In genomic region chr1:233289676-233290075, GRCh38 we compare ENCODE assay signal across 19 cellular contexts. TPM values are rescaled to one million over a fixed set of nuclear protein-coding genes. Genes with fewer than 3 reads are reported as not detected.
DNase-seq lines count a peak whose midpoint lies in the region; ATAC-seq and TF ChIP-seq lines count a peak whose summit lies in the region.
"Had no signal": no experiment of that assay in that cellular context is flagged by ENCODE, and none has a peak within 500 bp of the region (broad histone marks: within the 10 kb centered on the region; RNA-seq: fewer than 3 reads in every experiment).

No MANE protein-coding gene starts in this region.

- intact Hi-C loops in left ventricle myocardium inferior (cut with micrococcal nuclease) = no loop called here

- no peaks in the 10 kb centered on the region for H3K9me3 ChIP-seq in H9 (ENCODE audit: control insufficient read depth, low read depth, low read length)
- H3K9me3 ChIP-seq in left ventricle myocardium inferior (replicated peaks) = no peaks in the 10 kb centered on the region
- H3K9me3 ChIP-seq: gastrocnemius medialis had no signal

- no peak for ATAC-seq in GM19455 (IDR thresholded peaks at IDR 0.05; ENCODE audit: unreplicated experiment)
- ATAC-seq: gastrocnemius medialis; GM12878; naive thymus-derived CD8-positive, alpha-beta T cell; PC-3; SK-N-SH treated with all-trans-retinoic acid at 6 μM for 48 hours had no signal

- no peak overlapping the region for H2BK5ac ChIP-seq in H9 (ENCODE audit: insufficient read length, low read length)

- H3K27me3 Mint-ChIP-seq in H9 (ENCODE audit: low read depth) = no peaks in the 10 kb centered on the region
- H3K27me3 Mint-ChIP-seq in activated naive CD8-positive, alpha-beta T cell treated with anti-CD3 and anti-CD28 coated beads for 36 hours = no peaks in the 10 kb centered on the region
- H3K27me3 Mint-ChIP-seq: activated CD4-positive, alpha-beta T cell treated with anti-CD3 and anti-CD28 coated beads, Interleukin-2, amount 10 ng/mL, durations not matched to agents 24 days and 14 days; naive thymus-derived CD8-positive, alpha-beta T cell had no signal

- no peak overlapping the region for H4K8ac ChIP-seq in H9 (replicated peaks; ENCODE audit: insufficient read length, low read depth, low read length)

- no peaks in the 10 kb centered on the region for H3K27me3 ChIP-seq in H9 (ENCODE audit: insufficient read depth, low read length)
- peaks cover 3% of the 10 kb centered on the region for H3K27me3 ChIP-seq in left ventricle myocardium inferior (ENCODE audit: low read depth)

- H3K4me1 ChIP-seq in H9 (ENCODE audit: insufficient read depth, low read length) = peaks cover 13% of the 10 kb centered on the region; the same call in 1 of the 2 replicates
- H3K4me1 ChIP-seq in left ventricle myocardium inferior = no peaks in the 10 kb centered on the region
- H3K4me1 ChIP-seq: gastrocnemius medialis had no signal

- peaks cover 60 to 68% of the 10 kb centered on the region in 2 experiments for H3K4me1 Mint-ChIP-seq in H9
- H3K4me1 Mint-ChIP-seq in activated naive CD8-positive, alpha-beta T cell treated with anti-CD3 and anti-CD28 coated beads for 36 hours = peaks cover 18% of the 10 kb centered on the region

- H4K91ac ChIP-seq in H9 (ENCODE audit: insufficient read length, low read depth, low read length) = no peak overlapping the region

- H3K4ac ChIP-seq in H9 (ENCODE audit: low read depth, low read length) = no peak overlapping the region

- H4K5ac ChIP-seq in H9 (ENCODE audit: insufficient read length, low read depth, low read length) = no peak overlapping the region

- H3K79me2 ChIP-seq in H9 (ENCODE audit: insufficient read depth, low read length) = peaks cover 43% of the 10 kb centered on the region; the same call in 1 of the 2 replicates

- no peak overlapping the region for H3K4me3 ChIP-seq in left ventricle myocardium inferior
- H3K4me3 ChIP-seq: gastrocnemius medialis, GM12878 had no signal

- no peaks in the 10 kb centered on the region for H3K79me1 ChIP-seq in H9 (ENCODE audit: insufficient read depth, low read depth, low read length, poor library complexity, severe bottlenecking)

- no peak overlapping the region for H2BK120ac ChIP-seq in H9 (ENCODE audit: low read depth, low read length, poor library complexity, severe bottlenecking)

- peaks cover under 1% of the 10 kb centered on the region for H3K23me2 ChIP-seq in H9 (ENCODE audit: insufficient read length, low read depth, low read length, poor library complexity, severe bottlenecking)

- in situ Hi-C loops in SK-MEL-5 (cut with HindIII; ENCODE audit: low pct_unique_long_range_greater_than_20kb, low sequenced_read_pairs) = no loop called here

- H2AK5ac ChIP-seq in H9 (ENCODE audit: insufficient read length, low read length) = no peak overlapping the region

- peak overlapping the region; percentile 32 to 67 for H3K4me3 Mint-ChIP-seq in H9
- no peak overlapping the region for H3K4me3 Mint-ChIP-seq in activated naive CD8-positive, alpha-beta T cell treated with anti-CD3 and anti-CD28 coated beads for 36 hours
- H3K4me3 Mint-ChIP-seq: activated CD4-positive, alpha-beta T cell treated with anti-CD3 and anti-CD28 coated beads, Interleukin-2, amount 10 ng/mL, durations not matched to agents 24 days and 14 days; naive thymus-derived CD8-positive, alpha-beta T cell had no signal

- H4K20me1 ChIP-seq in H9 (ENCODE audit: control insufficient read depth, insufficient read depth, insufficient read length) = no peaks in the 10 kb centered on the region

- H3K56ac ChIP-seq in H9 (ENCODE audit: insufficient read length, low read depth, low read length) = no peak overlapping the region

- H2AFZ ChIP-seq in H9 (ENCODE audit: low read length) = no peak overlapping the region

- DNase-seq in H9 = peak; percentile 90
- peak; percentile 85 for DNase-seq in NCI-H2107 (lab: John Stamatoyannopoulos, UW)
- peak; percentile 50 for DNase-seq in SK-MEL-5 (ENCODE audit: low read depth, low spot score)
- DNase-seq in iPS-NIHi7 (ENCODE audit: extremely low spot score) = peak; percentile 41
- DNase-seq in HUDEP-2 (lab: John Stamatoyannopoulos, UW; ENCODE audit: unreplicated experiment in 76 of 76) = no peak
- DNase-seq in activated naive CD8-positive, alpha-beta T cell treated with anti-CD3 and anti-CD28 coated beads for 36 hours = no peak
- DNase-seq in left ventricle myocardium inferior = no peak
- DNase-seq: activated CD4-positive, alpha-beta T cell treated with anti-CD3 and anti-CD28 coated beads, Interleukin-2, amount 10 ng/mL, durations not matched to agents 24 days and 14 days; anterior cingulate cortex; gastrocnemius medialis; MM.1S; naive thymus-derived CD8-positive, alpha-beta T cell; NCI-H446 treated with DMSO at 0.1 percent for 48 hours; PC-3; stimulated activated CD4-positive, alpha-beta T cell treated with anti-CD3 and anti-CD28 coated beads, Interleukin-4, amount 100 ng/mL, for 4 hours; stimulated activated CD8-positive, alpha-beta memory T cell treated with anti-CD3 and anti-CD28 coated beads, Interleukin-4, amount 100 ng/mL, for 48 hours had no signal

- TF ChIP-seq CTCF in H9 (conservative IDR thresholded peaks at IDR 0.05) (no peak), left ventricle myocardium inferior (IDR thresholded peaks at IDR 0.05; ENCODE audit: borderline replicate concordance) (no peak)

- no peak overlapping the region for H3K14ac ChIP-seq in H9 (ENCODE audit: insufficient read depth, low read length)

- no CpG with 5 or more reads among the region's 4 CpGs for WGBS in H9 (ENCODE audit: extremely low coverage, insufficient read length, low lambda C conversion rate)

- H3K36me3 Mint-ChIP-seq in H9 (ENCODE audit: insufficient read depth in 1 of 3, low read depth in 3 of 3) = peaks cover 21 to 45% (median 39%) of the 10 kb centered on the region in 3 experiments
- H3K36me3 Mint-ChIP-seq in activated naive CD8-positive, alpha-beta T cell treated with anti-CD3 and anti-CD28 coated beads for 36 hours = peaks cover 37% of the 10 kb centered on the region

- H3K18ac ChIP-seq in H9 (ENCODE audit: insufficient read length, low read depth, low read length) = no peak overlapping the region

- peak overlapping the region; percentile 93 to 98 (median 96); a peak in 6 of 7 replicates for H3K27ac Mint-ChIP-seq in H9
- H3K27ac Mint-ChIP-seq in activated naive CD8-positive, alpha-beta T cell treated with anti-CD3 and anti-CD28 coated beads for 36 hours = no peak overlapping the region
- H3K27ac Mint-ChIP-seq: activated CD4-positive, alpha-beta T cell treated with anti-CD3 and anti-CD28 coated beads, Interleukin-2, amount 10 ng/mL, durations not matched to agents 24 days and 14 days had no signal

- no peak overlapping the region for H3K23ac ChIP-seq in H9 (ENCODE audit: insufficient read length, low read depth, low read length)

- H2BK12ac ChIP-seq in H9 (ENCODE audit: insufficient read length, low read depth, low read length) = no peak overlapping the region

- no peaks in the 10 kb centered on the region for H3K36me3 ChIP-seq in left ventricle myocardium inferior
- H3K36me3 ChIP-seq: gastrocnemius medialis had no signal

- no peak overlapping the region for H3K9ac ChIP-seq in H9 (ENCODE audit: extremely low read depth, insufficient read length, low read length)

- H2BK20ac ChIP-seq in H9 (ENCODE audit: low read depth, low read length, poor library complexity, severe bottlenecking) = no peak overlapping the region

- no peak overlapping the region for H3T11ph ChIP-seq in H9 (ENCODE audit: low read length)

- H2BK15ac ChIP-seq in H9 (ENCODE audit: low read depth, low read length) = no peak overlapping the region

- H3K4me2 ChIP-seq in H9 (ENCODE audit: insufficient read depth, insufficient read length, low read length) = peak overlapping the region; percentile 18

- peak overlapping the region; percentile 95 for H3K27ac ChIP-seq in H9 (ENCODE audit: insufficient read length, low read depth, low read length)
- H3K27ac ChIP-seq in left ventricle myocardium inferior (replicated peaks) = no peak overlapping the region
- H3K27ac ChIP-seq: gastrocnemius medialis had no signal

- no peaks in the 10 kb centered on the region for H3K9me3 Mint-ChIP-seq in H9
- no peaks in the 10 kb centered on the region for H3K9me3 Mint-ChIP-seq in activated naive CD8-positive, alpha-beta T cell treated with anti-CD3 and anti-CD28 coated beads for 36 hours
- H3K9me3 Mint-ChIP-seq: naive thymus-derived CD8-positive, alpha-beta T cell had no signal

RNA-seq across cellular contexts. Expression of gene PCNX2, which starts 5.8 kb away (rescaled TPM):
- total RNA-seq in H9 (2021) (42.0 and 45.1 TPM in 2 replicates), left ventricle myocardium inferior (0.82 TPM)
- 4.1 and 4.8 TPM in 2 replicates for total RNA-seq in SK-MEL-5 (2014; rRNA removed; shearing (Covaris generic))
- 3.6 and 4.8 TPM in 2 replicates for polyA plus RNA-seq in SK-MEL-5 (2015; cell fraction: cytosol; rRNA removed)
- polyA plus RNA-seq in SK-MEL-5 (2015; cell fraction: nucleus; rRNA removed) = 7.4 and 9.6 TPM in 2 replicates
- 10 to 100 TPM; 10.6 to 12.5 TPM for total RNA-seq in activated naive CD8-positive, alpha-beta T cell treated with anti-CD3 and anti-CD28 coated beads for 36 hours

RNA-seq across cellular contexts. Expression of gene MAP3K21, which starts 37.8 kb away (rescaled TPM):
- total RNA-seq in H9 (2021) (11.6 and 11.7 TPM in 2 replicates), left ventricle myocardium inferior (0.41 TPM)
- total RNA-seq in SK-MEL-5 (2014; rRNA removed; shearing (Covaris generic)) = 1.4 and 2.3 TPM in 2 replicates
- polyA plus RNA-seq in SK-MEL-5 (2015; cell fraction: cytosol; rRNA removed) = 2.3 and 2.5 TPM in 2 replicates
- polyA plus RNA-seq in SK-MEL-5 (2015; cell fraction: nucleus; rRNA removed) = 4.0 and 5.2 TPM in 2 replicates
- 1 to 10 TPM; 1.6 to 1.9 TPM for total RNA-seq in activated naive CD8-positive, alpha-beta T cell treated with anti-CD3 and anti-CD28 coated beads for 36 hours

Comparison
In these comparisons a context has a peak if more than half of its experiments do, and no peak if none do; other contexts are left out.
1. DNase-seq: peak in H9 (single experiment), NCI-H2107 (single experiment), SK-MEL-5 (single experiment) and iPS-NIHi7 (single experiment); none in HUDEP-2 (0 of 76), activated naive CD8-positive, alpha-beta T cell treated with anti-CD3 and anti-CD28 coated beads for 36 hours (single experiment) and left ventricle myocardium inferior (single experiment).